In the genomic region with DNA sequence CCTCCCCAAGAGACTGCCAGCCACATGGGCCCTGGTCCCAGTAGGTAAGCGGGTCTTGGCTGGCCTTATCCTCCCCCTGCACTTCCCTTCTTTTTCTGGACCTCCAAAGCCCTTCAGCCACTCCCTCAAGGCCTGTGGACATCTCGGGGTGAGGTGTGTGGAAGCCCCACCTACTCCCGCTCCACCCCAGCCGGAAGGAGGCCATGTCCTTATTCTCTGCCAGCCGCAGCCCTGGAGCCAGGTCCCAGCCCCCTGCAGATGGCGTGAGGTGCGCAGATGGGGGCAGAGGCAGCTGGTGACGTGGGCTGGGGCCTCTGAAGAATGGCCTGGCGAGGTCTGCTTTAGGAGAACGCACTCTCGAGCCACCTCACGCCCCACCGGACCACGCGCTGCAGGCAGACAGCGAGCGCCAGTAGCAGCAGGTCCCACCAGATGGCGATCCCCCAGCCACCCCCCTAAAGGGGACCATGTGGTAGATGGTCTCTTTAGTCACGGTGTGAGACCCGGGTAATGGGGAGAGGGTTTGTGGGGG, we compare ENCODE assay signal across 20 cellular contexts.
DNase-seq lines count a peak whose midpoint lies in the region; ATAC-seq, FAIRE-seq and TF ChIP-seq lines count a peak whose summit lies in the region.
"Had no signal": no experiment of that assay in that cellular context is flagged by ENCODE, and none has a peak within 500 bp of the region (broad histone marks: within the 10 kb centered on the region; RNA-seq: fewer than 3 reads in every experiment).

No MANE protein-coding gene starts in this region.

- no peaks in the 10 kb centered on the region for H3K9me3 Mint-ChIP-seq in CD4-positive, alpha-beta T cell

- H3K9me3 ChIP-seq in body of pancreas (no peaks in the 10 kb centered on the region), neuronal stem cell (replicated peaks in 1 of 2; ENCODE audit: control insufficient read depth in 2 of 2, insufficient read depth in 1 of 2, low read depth in 1 of 2, low read length in 2 of 2) (peaks cover 0 to 3% of the 10 kb centered on the region in 2 donors)
- no peaks in the 10 kb centered on the region for H3K9me3 ChIP-seq in CD4-positive, alpha-beta T cell (ENCODE audit: control insufficient read depth, low read length)

- no peaks in the 10 kb centered on the region for H3K36me3 Mint-ChIP-seq in CD4-positive, alpha-beta T cell (ENCODE audit: low read depth)
- H3K36me3 Mint-ChIP-seq: CD14-positive monocyte had no signal

- no peaks in the 10 kb centered on the region for H3K27me3 Mint-ChIP-seq in CD4-positive, alpha-beta T cell

- H3K4me3 Mint-ChIP-seq in CD4-positive, alpha-beta T cell = no peak overlapping the region
- H3K4me3 Mint-ChIP-seq: CD14-positive monocyte had no signal

- no peak overlapping the region for H2BK120ac ChIP-seq in neuronal stem cell (ENCODE audit: low read depth, low read length)

- H4K91ac ChIP-seq in neuronal stem cell (ENCODE audit: low read depth, low read length, poor library complexity) = no peak overlapping the region

- H3K79me1 ChIP-seq in neuronal stem cell (ENCODE audit: low read depth, low read length) = no peaks in the 10 kb centered on the region

- no peak overlapping the region for H3K4me3 ChIP-seq in body of pancreas
- H3K4me3 ChIP-seq in neuronal stem cell (ENCODE audit: low read length in 2 of 2) = no peak overlapping the region
- H3K4me3 ChIP-seq: GM12878, SK-N-MC had no signal

- H3K36me3 ChIP-seq in body of pancreas (replicated peaks in 1 of 2; ENCODE audit: insufficient read depth in 1 of 2, low read depth in 2 of 2) (no peaks in the 10 kb centered on the region), neuronal stem cell (replicated peaks in 1 of 2; ENCODE audit: control insufficient read depth in 2 of 2, insufficient read depth in 2 of 2, low read length in 2 of 2) (no peaks in the 10 kb centered on the region)

- H3K4ac ChIP-seq in neuronal stem cell (ENCODE audit: low read length) = no peak overlapping the region

- intact Hi-C loops in body of pancreas (cut with DNase I) = no loop called here
- intact Hi-C loops in CD4-positive, alpha-beta T cell (cut with DNase I, micrococcal nuclease) = no loop called here

- no peak for ATAC-seq in body of pancreas
- no peak for ATAC-seq in CD4-positive, alpha-beta T cell (ENCODE audit: poor library complexity)
- ATAC-seq: GM12878 had no signal

- no peak overlapping the region for H4K8ac ChIP-seq in neuronal stem cell (ENCODE audit: low read depth, low read length)

- no peak overlapping the region for H2BK12ac ChIP-seq in neuronal stem cell (ENCODE audit: low read length)

- H3K4me1 Mint-ChIP-seq in CD4-positive, alpha-beta T cell (ENCODE audit: low read depth) = peaks cover 2% of the 10 kb centered on the region

- DNase-seq in D341Med (ENCODE audit: low spot score) (peak; percentile 51), HTR-8/SVneo (ENCODE audit: insufficient read length, low spot score) (no peak), body of pancreas (no peak), neuronal stem cell (ENCODE audit: low spot score) (no peak), NCI-H510A (lab: John Stamatoyannopoulos, UW) (no peak), GM19239 (ENCODE audit: insufficient read length, low spot score) (no peak)
- no peak for DNase-seq in CD4-positive, alpha-beta T cell
- DNase-seq: DMS153; GF-D8; GOT3; MM.1S; NCI-H1092; NCI-H2081 treated with DMSO at 0.1 percent for 48 hours; NCI-H69; NK-92 treated with Interleukin-12 subunit alpha and Interleukin-12 subunit beta, amount 100 ng/mL, for 24 hours; SHP77 had no signal

- peaks cover 23% of the 10 kb centered on the region for H3K4me1 ChIP-seq in body of pancreas
- peaks cover 0 to 2% of the 10 kb centered on the region in 2 donors for H3K4me1 ChIP-seq in neuronal stem cell (ENCODE audit: control insufficient read depth in 2 of 2, insufficient read depth in 1 of 2, low read depth in 1 of 2, low read length in 2 of 2)

- no peak overlapping the region for H3K23ac ChIP-seq in neuronal stem cell (ENCODE audit: low read depth, low read length, poor library complexity)

- H2BK15ac ChIP-seq in neuronal stem cell (ENCODE audit: low read length) = no peak overlapping the region

- no peak overlapping the region for H3K27ac Mint-ChIP-seq in CD4-positive, alpha-beta T cell
- H3K27ac Mint-ChIP-seq: CD14-positive monocyte had no signal

- no peak overlapping the region for H3K14ac ChIP-seq in neuronal stem cell (ENCODE audit: low read length)

- H2AFZ ChIP-seq in neuronal stem cell (ENCODE audit: low read length) = no peak overlapping the region

- no peak for TF ChIP-seq POLR2A in body of pancreas (IDR thresholded peaks at IDR 0.05)

- POLR2A ChIA-PET in CD4-positive, alpha-beta T cell (lab: Charles Lee) = no interaction called here

- 88 to 95% methylated on average over 14 to 20 of the region's 20 CpGs for WGBS in body of pancreas, 2 donors
- WGBS in neuronal stem cell (ENCODE audit: extremely low coverage in 2 of 2, insufficient read length in 2 of 2, insufficient replicate concordance in 1 of 2), 2 donors = no CpG with 5 or more reads among the region's 20 CpGs

- H3K27ac ChIP-seq in body of pancreas (peak overlapping the region in 3 of 4 donors; percentile 44 to 58 (median 48)), neuronal stem cell (replicated peaks; ENCODE audit: low read length) (no peak overlapping the region)
- H3K27ac ChIP-seq in CD4-positive, alpha-beta T cell (ENCODE audit: low read depth, low read length) = no peak overlapping the region
- H3K27ac ChIP-seq: SK-N-MC had no signal

- H3K18ac ChIP-seq in neuronal stem cell (ENCODE audit: low read length) = peak overlapping the region; percentile 90

- no peak overlapping the region for H3K4me2 ChIP-seq in neuronal stem cell (ENCODE audit: insufficient read depth, low read length, poor library complexity, severe bottlenecking)

- FAIRE-seq in HTR-8/SVneo (lab: Jason Lieb, UNC) (peak; percentile 46), GM19239 (lab: Jason Lieb, UNC) (no peak)
- FAIRE-seq: GM12878, RCC 7860 had no signal

- H2AK5ac ChIP-seq in neuronal stem cell (ENCODE audit: low read depth, low read length) = no peak overlapping the region

- H3K27me3 ChIP-seq in body of pancreas = no peaks in the 10 kb centered on the region
- no peaks in the 10 kb centered on the region for H3K27me3 ChIP-seq in neuronal stem cell (ENCODE audit: control insufficient read depth in 3 of 3, insufficient read depth in 3 of 3, low read depth in 1 of 3, low read length in 3 of 3)
- no peaks in the 10 kb centered on the region for H3K27me3 ChIP-seq in CD4-positive, alpha-beta T cell (ENCODE audit: control insufficient read depth, insufficient read depth, low read length)

- CTCF ChIA-PET in CD4-positive, alpha-beta T cell (lab: Charles Lee) = no interaction called here

- H3K9ac ChIP-seq in neuronal stem cell (ENCODE audit: low read depth, low read length, poor library complexity) = peak overlapping the region; percentile 13

- TF ChIP-seq CTCF in body of pancreas (IDR thresholded peaks at IDR 0.05) = no peak
- TF ChIP-seq CTCF in CD4-positive, alpha-beta T cell (IDR thresholded peaks at IDR 0.05) = no peak

- H2BK5ac ChIP-seq in neuronal stem cell (ENCODE audit: low read length) = peak overlapping the region; percentile 27

Comparison
In these comparisons a context has a peak if more than half of its experiments do, and no peak if none do; other contexts are left out.
1. H3K27ac ChIP-seq: peak in body of pancreas (3 of 4); none in neuronal stem cell (single experiment) and CD4-positive, alpha-beta T cell (single experiment).